Comparison of ENCODE assay signal across 22 cellular contexts in genomic region chr18:75128911-75129716, GRCh38.
DNase-seq lines count a peak whose midpoint lies in the region; ATAC-seq and TF ChIP-seq lines count a peak whose summit lies in the region.
"Had no signal": no experiment of that assay in that cellular context is flagged by ENCODE, and none has a peak within 500 bp of the region (broad histone marks: within the 10 kb centered on the region; RNA-seq: fewer than 3 reads in every experiment).

No MANE protein-coding gene starts in this region.

- H2BK15ac ChIP-seq in IMR-90 (ENCODE audit: low read depth, low read length): no peak overlapping the region

- H3K18ac ChIP-seq in IMR-90 (ENCODE audit: low read depth, low read length): no peak overlapping the region

- TF ChIP-seq CTCF in Caco-2 (IDR thresholded peaks at IDR 0.05; ENCODE audit: insufficient read depth in 1 of 2, low read depth in 1 of 2, low read length in 1 of 2, severe bottlenecking in 1 of 2, unreplicated experiment in 1 of 2) (no peak), IMR-90 (conservative IDR thresholded peaks at IDR 0.05; ENCODE audit: low read depth, low read length) (no peak), osteoblast (IDR thresholded peaks at IDR 0.05; ENCODE audit: extremely low read depth, low read depth, low read length) (no peak)

- TF ChIP-seq POLR2A in IMR-90 (IDR thresholded peaks at IDR 0.05; ENCODE audit: low read depth, low read length): no peak

- H4K20me1 ChIP-seq in IMR-90 (ENCODE audit: insufficient read depth, low read length): no peaks in the 10 kb centered on the region; the same call in 1 of the 2 replicates
- no peaks in the 10 kb centered on the region for H4K20me1 ChIP-seq in osteoblast (ENCODE audit: insufficient read depth, low read length)

- H3K4me3 ChIP-seq in Caco-2 (ENCODE audit: low read depth, low read length): no peak overlapping the region
- no peak overlapping the region for H3K4me3 ChIP-seq in IMR-90 (ENCODE audit: insufficient read depth, low read depth, low read length)
- no peak overlapping the region for H3K4me3 ChIP-seq in osteoblast (ENCODE audit: insufficient read depth, low read length)

- no CpG with 5 or more reads among the region's 17 CpGs for WGBS in IMR-90 (ENCODE audit: extremely low coverage in 2 of 2, insufficient read length in 1 of 2), 2 experiments

- H3K9me3 Mint-ChIP-seq in Caco-2 (ENCODE audit: unreplicated experiment): no peaks in the 10 kb centered on the region
- H3K9me3 Mint-ChIP-seq: CD8-positive, alpha-beta memory T cell had no signal

- no peak overlapping the region for H2BK5ac ChIP-seq in IMR-90 (ENCODE audit: low read depth, low read length, poor library complexity, severe bottlenecking)

- in situ Hi-C loops in IMR-90 (cut with MboI; ENCODE audit: low sequenced_read_pairs): no loop called here

- peak overlapping the region; percentile 54 for H2AFZ ChIP-seq in IMR-90 (replicated peaks; ENCODE audit: low read length, poor library complexity)
- H2AFZ ChIP-seq in osteoblast (ENCODE audit: low read length): no peak overlapping the region

- H3K27ac ChIP-seq in IMR-90 (ENCODE audit: insufficient read depth, low read length) (no peak overlapping the region), osteoblast (ENCODE audit: low read depth, low read length) (no peak overlapping the region)
- H3K27ac ChIP-seq: C4-2B, HL-60, RWPE1 had no signal

- intact Hi-C loops in Caco-2 (cut with micrococcal nuclease; ENCODE audit: unreplicated experiment) (no loop called here), IMR-90 (cut with micrococcal nuclease) (no loop called here)

- no peak overlapping the region for H3K4ac ChIP-seq in IMR-90 (ENCODE audit: low read depth, low read length)

- TF ChIP-seq RAD21 in IMR-90 (IDR thresholded peaks at IDR 0.05; ENCODE audit: low read length): no peak

- H3K27me3 Mint-ChIP-seq in Caco-2 (ENCODE audit: insufficient read depth, unreplicated experiment): no peaks in the 10 kb centered on the region

- ATAC-seq in IMR-90 (ENCODE audit: low read depth): no peak
- ATAC-seq in esophagus mucosa: peak; percentile 17
- ATAC-seq in HG02759 (IDR thresholded peaks at IDR 0.05; ENCODE audit: unreplicated experiment): no peak
- ATAC-seq in HG03280 (IDR thresholded peaks at IDR 0.05; ENCODE audit: unreplicated experiment): no peak
- no peak for ATAC-seq in GM21528 (IDR thresholded peaks at IDR 0.05; ENCODE audit: low FRiP score, unreplicated experiment)
- ATAC-seq: HepG2 had no signal

- peaks cover 4% of the 10 kb centered on the region; the same call in 1 of the 2 replicates for H3K9me1 ChIP-seq in IMR-90 (ENCODE audit: insufficient read depth, low read length)

- no TSS peak for BruUV-seq in Caco-2 (replicated peaks; lab: Mats Ljungman, UMichigan)
- BruUV-seq in IMR-90 (replicated peaks; lab: Mats Ljungman, UMichigan): no TSS peak

- no peak overlapping the region for H3K14ac ChIP-seq in IMR-90 (replicated peaks; ENCODE audit: low read depth, low read length)

- H3K4me1 ChIP-seq in Caco-2 (peaks cover 18% of the 10 kb centered on the region), IMR-90 (ENCODE audit: control insufficient read depth, insufficient read depth, low read length) (peaks cover 2% of the 10 kb centered on the region; the same call in 1 of the 2 replicates), osteoblast (ENCODE audit: insufficient read depth, low read length) (peaks cover 18% of the 10 kb centered on the region)

- no peak overlapping the region for H4K91ac ChIP-seq in IMR-90 (ENCODE audit: insufficient read depth, low read depth, low read length)

- no peaks in the 10 kb centered on the region for H3K36me3 Mint-ChIP-seq in Caco-2 (ENCODE audit: insufficient read depth, unreplicated experiment)
- H3K36me3 Mint-ChIP-seq: CD8-positive, alpha-beta memory T cell had no signal

- H3K9me3 ChIP-seq in Caco-2: no peaks in the 10 kb centered on the region
- no peaks in the 10 kb centered on the region for H3K9me3 ChIP-seq in IMR-90 (ENCODE audit: control insufficient read depth, insufficient read depth, low read length)
- H3K9me3 ChIP-seq in osteoblast (ENCODE audit: low read depth, low read length): no peaks in the 10 kb centered on the region

- no peak overlapping the region for H2AK9ac ChIP-seq in IMR-90 (replicated peaks; ENCODE audit: low read depth, low read length, poor library complexity)

- no peak for DNase-seq in Caco-2
- no peak for DNase-seq in IMR-90
- DNase-seq in osteoblast (ENCODE audit: insufficient read length, low spot score, missing footprints): peak; percentile 49
- DNase-seq in inferior parietal cortex (ENCODE audit: extremely low spot score): no peak
- DNase-seq: CD8-positive, alpha-beta memory T cell; EL; GF-D8; KBM-7; MM.1S; NCI-H1048; NCI-H1417 treated with DMSO at 0.1 percent for 48 hours; NCI-H187 treated with DMSO at 0.1 percent for 48 hours; NCI-H2107; SIG-M5 had no signal

- H3K27me3 ChIP-seq in Caco-2 (replicated peaks; ENCODE audit: control insufficient read depth, insufficient read depth, low read length) (no peaks in the 10 kb centered on the region), IMR-90 (ENCODE audit: control insufficient read depth, insufficient read depth, low read length) (peaks cover 6% of the 10 kb centered on the region; the same call in 1 of the 2 replicates), osteoblast (ENCODE audit: insufficient read depth, low read length) (peaks cover 24% of the 10 kb centered on the region)

- POLR2A ChIA-PET in Caco-2 (lab: Charles Lee): interaction anchor here (0.6 kb wide), 1 partner anchor 81 kb away, joined by 3 read pairs; the partner anchor contains the start of gene TSHZ1
- POLR2A ChIA-PET in IMR-90 (lab: Charles Lee; ENCODE audit: unreplicated experiment): no interaction called here

- H3K4me1 Mint-ChIP-seq in Caco-2 (ENCODE audit: low read depth, unreplicated experiment): no peaks in the 10 kb centered on the region

- dilution Hi-C loops in IMR-90 (cut with HindIII; ENCODE audit: low sequenced_read_pairs, unreplicated experiment): no loop called here

- H2BK120ac ChIP-seq in IMR-90 (ENCODE audit: low read depth, low read length): no peak overlapping the region

- H3K79me2 ChIP-seq in osteoblast (ENCODE audit: insufficient read depth, low read length): no peaks in the 10 kb centered on the region

- H3K56ac ChIP-seq in IMR-90 (ENCODE audit: extremely low read depth, insufficient read depth, low read length): no peak overlapping the region

- H3K9ac ChIP-seq in IMR-90 (ENCODE audit: low read depth, low read length): no peak overlapping the region

- no peak overlapping the region for H3K4me2 ChIP-seq in IMR-90 (ENCODE audit: low read depth, low read length)
- no peak overlapping the region for H3K4me2 ChIP-seq in osteoblast (ENCODE audit: insufficient read depth, low read length)

- H3K23ac ChIP-seq in IMR-90 (ENCODE audit: low read depth, low read length): no peak overlapping the region

- H3K27ac Mint-ChIP-seq in Caco-2 (ENCODE audit: unreplicated experiment): peak overlapping the region; percentile 42

- no peak overlapping the region for H2AK5ac ChIP-seq in IMR-90 (ENCODE audit: low read depth, low read length)

- no peak overlapping the region for H3K4me3 Mint-ChIP-seq in Caco-2 (ENCODE audit: unreplicated experiment)
- H3K4me3 Mint-ChIP-seq: CD8-positive, alpha-beta memory T cell had no signal

- no peaks in the 10 kb centered on the region for H3K36me3 ChIP-seq in Caco-2 (ENCODE audit: control insufficient read depth, insufficient read depth, low read length)
- H3K36me3 ChIP-seq in IMR-90 (ENCODE audit: control insufficient read depth, insufficient read depth, low read length): no peaks in the 10 kb centered on the region
- H3K36me3 ChIP-seq in osteoblast (ENCODE audit: insufficient read depth, low read length): no peaks in the 10 kb centered on the region

- H3K79me1 ChIP-seq in IMR-90 (ENCODE audit: low read depth in 1 of 2, low read length in 2 of 2): no peaks in the 10 kb centered on the region

- H4K8ac ChIP-seq in IMR-90 (ENCODE audit: low read depth in 2 of 2, low read length in 2 of 2): no peak overlapping the region

- no peak overlapping the region for H4K5ac ChIP-seq in IMR-90 (ENCODE audit: low read depth, low read length)

- H2BK20ac ChIP-seq in IMR-90 (ENCODE audit: low read depth, low read length): no peak overlapping the region

- CTCF ChIA-PET in Caco-2 (lab: Charles Lee) (no interaction called here), IMR-90 (lab: Yijun Ruan, JAX) (interaction anchor here (0.5 kb wide), 1 partner anchor 11 kb away, joined by 5 read pairs; no protein-coding TSS in a partner anchor)

TF ChIP-seq in IMR-90, 13 proteins besides CTCF, POLR2A, EP300 and RAD21 (continues in another document):
- TF ChIP-seq USF2 (IDR thresholded peaks at IDR 0.05; ENCODE audit: low read depth, low read length) (no peak), BHLHE40 (IDR thresholded peaks at IDR 0.05; ENCODE audit: low read depth, low read length) (no peak), CEBPB (IDR thresholded peaks at IDR 0.05; ENCODE audit: low read depth, low read length) (no peak), ELK1 (IDR thresholded peaks at IDR 0.05; ENCODE audit: borderline replicate concordance, low read depth, low read length) (no peak), SMC3 (IDR thresholded peaks at IDR 0.05; ENCODE audit: low read depth, low read length) (no peak), NFE2L2 (IDR thresholded peaks at IDR 0.05; ENCODE audit: low read depth, low read length) (no peak), FOS (IDR thresholded peaks at IDR 0.05; ENCODE audit: low read depth, low read length) (no peak), RCOR1 (IDR thresholded peaks at IDR 0.05; ENCODE audit: insufficient replicate concordance, low read length) (no peak), CHD1 (IDR thresholded peaks at IDR 0.05; ENCODE audit: low read depth, low read length) (no peak), MXI1 (IDR thresholded peaks at IDR 0.05; ENCODE audit: borderline replicate concordance, low read depth, low read length) (no peak), MAZ (IDR thresholded peaks at IDR 0.05; ENCODE audit: borderline replicate concordance, low read depth, low read length) (no peak)
